Comparison of ENCODE assay signal across 14 cellular contexts in genomic region chr10:21926949-21927348, GRCh38.
A peak's percentile ranks its signal among the peaks of the same experiment; 100 is the strongest.
DNase-seq lines count a peak whose midpoint lies in the region; ATAC-seq and TF ChIP-seq lines count a peak whose summit lies in the region.
"Had no signal": no experiment of that assay in that cellular context is flagged by ENCODE, and none has a peak within 500 bp of the region (broad histone marks: within the 10 kb centered on the region; RNA-seq: fewer than 3 reads in every experiment).

No MANE protein-coding gene starts in this region.

- no peaks in the 10 kb centered on the region for H3K9me3 Mint-ChIP-seq in type B pancreatic cell
- H3K9me3 Mint-ChIP-seq: T-helper 2 cell treated with Interferon-gamma antibody and Interleukin-4, amounts not matched to agents 5 μg/mL and 100 μg/mL, for 36 hours had no signal

- H3K4me3 ChIP-seq in SK-N-MC, result peak overlapping the region; percentile 51
- H3K4me3 ChIP-seq: BLaER1 treated with 17β-estradiol and CSF1 and Interleukin-3, amounts not matched to agents 10 nM and 100 nM had no signal

- ATAC-seq in GM21619 (IDR thresholded peaks at IDR 0.05; ENCODE audit: unreplicated experiment), result no peak

- H3K27ac ChIP-seq in SK-N-MC, result peak overlapping the region; percentile 73
- H3K27ac ChIP-seq: BLaER1 treated with 17β-estradiol and CSF1 and Interleukin-3, amounts not matched to agents 10 nM and 100 nM had no signal

- H3K4me3 Mint-ChIP-seq in type B pancreatic cell, result peak overlapping the region; percentile 16
- H3K4me3 Mint-ChIP-seq: T-helper 2 cell treated with Interferon-gamma antibody and Interleukin-4, amounts not matched to agents 5 μg/mL and 100 μg/mL, for 36 hours had no signal

- H3K9me3 ChIP-seq in SK-N-MC (ENCODE audit: low read depth, low read length), result no peaks in the 10 kb centered on the region
- H3K9me3 ChIP-seq: BLaER1 treated with 17β-estradiol and CSF1 and Interleukin-3, amounts not matched to agents 10 nM and 100 nM had no signal

- H3K36me3 ChIP-seq in SK-N-MC (ENCODE audit: insufficient read depth, low read length), result no peaks in the 10 kb centered on the region
- H3K36me3 ChIP-seq: BLaER1 treated with 17β-estradiol and CSF1 and Interleukin-3, amounts not matched to agents 10 nM and 100 nM had no signal

- no peak overlapping the region for H3K9ac ChIP-seq in SK-N-MC (ENCODE audit: insufficient read length)
- H3K9ac ChIP-seq: BLaER1 treated with 17β-estradiol and CSF1 and Interleukin-3, amounts not matched to agents 10 nM and 100 nM had no signal

- no peak for TF ChIP-seq CTCF in type B pancreatic cell (conservative IDR thresholded peaks at IDR 0.05)

- peaks cover 3% of the 10 kb centered on the region for H3K36me3 Mint-ChIP-seq in type B pancreatic cell

- H3K27ac Mint-ChIP-seq in type B pancreatic cell, result peak overlapping the region; percentile 70
- H3K27ac Mint-ChIP-seq: progenitor cell of endocrine pancreas; T-helper 2 cell treated with Interferon-gamma antibody and Interleukin-4, amounts not matched to agents 5 μg/mL and 100 μg/mL, for 36 hours had no signal

- DNase-seq in SIG-M5 treated with dmso at 0.1 percent for 504 hours (lab: John Stamatoyannopoulos, UW; ENCODE audit: unreplicated experiment), result peak; percentile 9
- no peak for DNase-seq in SIG-M5 (lab: John Stamatoyannopoulos, UW)
- peak; percentile 44 for DNase-seq in SK-N-MC (ENCODE audit: low read depth, low spot score)
- peak; percentile 80 for DNase-seq in foreskin melanocyte
- DNase-seq in type B pancreatic cell (ENCODE audit: extremely low spot score, unreplicated experiment), result no peak
- DNase-seq in NCI-H1417 treated with DMSO at 0.1 percent for 48 hours (lab: John Stamatoyannopoulos, UW), result no peak
- DNase-seq in DMS153 (lab: John Stamatoyannopoulos, UW), result no peak
- DNase-seq: activated gamma-delta T cell treated with Interleukin-2 at 50 U/mL for 16 hours; NCI-H2029 treated with DMSO at 0.1 percent for 48 hours; stimulated activated naive CD4-positive, alpha-beta T cell treated with Interleukin-2 at 50 U/mL for 16 hours had no signal

- H3K4me1 Mint-ChIP-seq in type B pancreatic cell (ENCODE audit: unreplicated experiment), result peaks cover 20% of the 10 kb centered on the region

- no peaks in the 10 kb centered on the region for H3K27me3 Mint-ChIP-seq in type B pancreatic cell
- H3K27me3 Mint-ChIP-seq: progenitor cell of endocrine pancreas had no signal

Comparison
In these comparisons a context has a peak if more than half of its experiments do, and no peak if none do; other contexts are left out.
1. DNase-seq: peak in SIG-M5 treated with dmso at 0.1 percent for 504 hours (single experiment), SK-N-MC (single experiment) and foreskin melanocyte (single experiment); none in SIG-M5 (single experiment), type B pancreatic cell (single experiment), NCI-H1417 treated with DMSO at 0.1 percent for 48 hours (single experiment) and DMS153 (single experiment).